Comparison of ENCODE assay signal across 28 cellular contexts in the genomic region with DNA sequence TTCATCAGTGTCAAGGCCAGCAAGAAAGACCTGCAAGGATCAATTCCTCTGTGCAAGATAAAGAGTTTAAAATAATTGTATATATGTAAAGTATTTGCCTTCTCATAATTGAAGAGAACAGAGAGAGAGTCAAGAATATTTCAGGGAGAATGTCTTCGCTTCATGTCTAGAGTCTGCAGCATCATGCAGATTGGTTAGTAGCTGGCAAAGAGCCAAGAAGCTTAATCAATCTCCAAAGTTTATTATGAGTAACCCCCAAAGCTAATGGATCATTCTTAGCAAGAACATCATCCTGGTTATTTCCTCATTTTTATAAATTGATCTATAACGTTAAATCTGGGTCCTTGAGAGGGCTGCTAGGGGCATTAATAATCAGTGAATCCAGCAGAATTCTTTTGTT.
"Had no signal": no experiment of that assay in that cellular context is flagged by ENCODE, and none has a peak within 500 bp of the region (broad histone marks: within the 10 kb centered on the region; RNA-seq: fewer than 3 reads in every experiment).

No MANE protein-coding gene starts in this region.

- H3K4me2 ChIP-seq: neural progenitor cell, smooth muscle cell had no signal

- H3K27me3 ChIP-seq: neural progenitor cell, ovary, suprapubic skin, testis, tibial artery, upper lobe of right lung, uterus had no signal

- H3K36me3 ChIP-seq: neural progenitor cell, ovary, spleen, suprapubic skin, tibial artery, transverse colon, upper lobe of right lung, uterus had no signal

- H3K4me3 ChIP-seq: neural progenitor cell, ovary, psoas muscle, skin epidermis, smooth muscle cell, spleen, suprapubic skin, testis, tibial artery, transverse colon, upper lobe of right lung, uterus had no signal

- ATAC-seq: natural killer cell; psoas muscle; right cardiac atrium; sciatic nerve; stimulated activated memory B cell treated with anti-CD40 and anti-IgM and Interleukin-4, amounts not matched to agents 10 μg/mL and 1 μg/mL and 100 μg/mL, for 72 hours; stimulated activated naive CD8-positive, alpha-beta T cell treated with anti-CD3 and anti-CD28 coated beads, Interleukin-15, amount 100 ng/mL, for 72 hours; stimulated activated naive CD8-positive, alpha-beta T cell treated with anti-CD3 and anti-CD28 coated beads, Interleukin-15, Interleukin-2, amounts not matched to agents 100 U/mL and 50 U/mL, for 24 hours; upper lobe of right lung had no signal

- H3K27ac ChIP-seq: neural progenitor cell, ovary, parathyroid adenoma, psoas muscle, skin epidermis, spleen, suprapubic skin, testis, tibial artery, transverse colon, upper lobe of right lung, uterus had no signal

- H3K9ac ChIP-seq: neural progenitor cell, parathyroid adenoma had no signal

- H3K9me3 ChIP-seq: ovary, psoas muscle, spleen, suprapubic skin, testis, tibial artery, transverse colon, upper lobe of right lung, uterus had no signal

- H3K4me1 ChIP-seq: neural progenitor cell, psoas muscle, spleen, suprapubic skin, testis, tibial artery, transverse colon, upper lobe of right lung, uterus had no signal

- DNase-seq: natural killer cell; occipital lobe; ovary; posterior cingulate gyrus; psoas muscle; right cardiac atrium; stimulated activated CD4-positive, alpha-beta T cell treated with anti-CD3 and anti-CD28 coated beads, Interleukin-12 subunit alpha, Interleukin-12 subunit beta, amount 100 ng/mL, for 4 hours; stimulated activated CD4-positive, alpha-beta T cell treated with anti-CD3 and anti-CD28 coated beads, Interleukin-1b, Interleukin-23, amount 100 ng/mL, for 48 hours; stimulated activated CD4-positive, alpha-beta T cell treated with anti-CD3 and anti-CD28 coated beads, Interleukin-4, amount 100 ng/mL, for 1 hour; stimulated activated CD4-positive, alpha-beta T cell treated with anti-CD3 and anti-CD28 coated beads, Interleukin-4, amount 100 ng/mL, for 4 hours; stimulated activated CD8-positive, alpha-beta memory T cell treated with anti-CD3 and anti-CD28 coated beads, Interleukin-4, amount 100 ng/mL, for 48 hours; stimulated activated naive CD4-positive, alpha-beta T cell; stimulated activated naive CD8-positive, alpha-beta T cell treated with anti-CD3 and anti-CD28 coated beads, Interleukin-15, amount 100 ng/mL, for 72 hours; stimulated activated naive CD8-positive, alpha-beta T cell treated with anti-CD3 and anti-CD28 coated beads, Interleukin-15, Interleukin-2, amounts not matched to agents 100 U/mL and 50 U/mL, for 24 hours; substantia nigra; testis; tibial artery; transverse colon; uterus had no signal

- H2AFZ ChIP-seq: neural progenitor cell, parathyroid adenoma had no signal

- H3K79me2 ChIP-seq: parathyroid adenoma had no signal
